28 cellular contexts compared by ENCODE assay signal in genomic region chr1:229973297-229973612, GRCh38.
"Had no signal": no experiment of that assay in that cellular context is flagged by ENCODE, and none has a peak within 500 bp of the region (broad histone marks: within the 10 kb centered on the region; RNA-seq: fewer than 3 reads in every experiment).

No MANE protein-coding gene starts in this region.

- H3K27ac ChIP-seq: ascending aorta, breast epithelium, cardiac muscle cell, colonic mucosa, dorsolateral prefrontal cortex, epithelial cell of prostate, esophagus squamous epithelium had no signal

- DNase-seq: activated CD4-positive, alpha-beta memory T cell treated with anti-CD3 and anti-CD28 coated beads, Interleukin-2, amount 10 ng/mL, durations not matched to agents 7 days and 5 days; activated CD4-positive, alpha-beta T cell treated with anti-CD3 and anti-CD28 coated beads for 1 hour; activated CD4-positive, alpha-beta T cell treated with anti-CD3 and anti-CD28 coated beads for 4 hours; activated CD4-positive, alpha-beta T cell treated with anti-CD3 and anti-CD28 coated beads, Interleukin-2, amount 10 ng/mL, durations not matched to agents 7 days and 5 days; activated CD4-positive, alpha-beta T cell treated with anti-CD3 and anti-CD28 coated beads, Interleukin-2, amount 50 U/mL, for 4 hours; activated CD8-positive, alpha-beta memory T cell treated with anti-CD3 and anti-CD28 coated beads, Interleukin-2, amount 50 U/mL, for 48 hours; activated gamma-delta T cell; activated naive CD4-positive, alpha-beta T cell; activated naive CD4-positive, alpha-beta T cell treated with anti-CD3 and anti-CD28 coated beads, Interleukin-2, amount 10 ng/mL, durations not matched to agents 7 days and 5 days; activated naive CD8-positive, alpha-beta T cell treated with anti-CD3 and anti-CD28 coated beads, Interleukin-2, amount 10 ng/mL, durations not matched to agents 7 days and 5 days; activated T-cell treated with anti-CD3 and anti-CD28 coated beads for 4 hours; activated T-cell treated with anti-CD3 and anti-CD28 coated beads, Interleukin-2, amount 50 U/mL, for 24 hours; activated T-cell treated with anti-CD3 and anti-CD28 coated beads, Interleukin-2, amount 50 U/mL, for 72 hours; central memory CD4-positive, alpha-beta T cell; cerebellar nuclear complex; colonic mucosa; dorsolateral prefrontal cortex; effector memory CD4-positive, alpha-beta T cell; esophagus squamous epithelium; head of caudate nucleus; T-helper 2 cell had no signal

- H3K9me3 Mint-ChIP-seq: activated CD4-positive, alpha-beta memory T cell treated with anti-CD3 and anti-CD28 coated beads, Interleukin-2, amount 10 ng/mL, durations not matched to agents 7 days and 5 days had no signal

- H3K36me3 Mint-ChIP-seq: activated naive CD4-positive, alpha-beta T cell treated with anti-CD3 and anti-CD28 coated beads, Interleukin-2, amount 10 ng/mL, durations not matched to agents 7 days and 5 days; activated naive CD8-positive, alpha-beta T cell treated with anti-CD3 and anti-CD28 coated beads, Interleukin-2, amount 10 ng/mL, durations not matched to agents 7 days and 5 days; brain had no signal

- H3K4me1 ChIP-seq: ascending aorta, breast epithelium, colonic mucosa, esophagus squamous epithelium had no signal

- H3K27me3 ChIP-seq: ascending aorta, breast epithelium, colonic mucosa, dorsolateral prefrontal cortex, esophagus squamous epithelium had no signal

- H3K27me3 Mint-ChIP-seq: dendritic cell treated with granulocyte-macrophage colony-stimulating factor and Interleukin-4, amounts not matched to agents 40 ng/mL and 50 ng/mL, for 4 days had no signal

- H3K4me3 ChIP-seq: ascending aorta, breast epithelium, cardiac muscle cell, colonic mucosa, dorsolateral prefrontal cortex, esophagus squamous epithelium had no signal

- H3K27ac Mint-ChIP-seq: activated CD4-positive, alpha-beta memory T cell treated with anti-CD3 and anti-CD28 coated beads, Interleukin-2, amount 10 ng/mL, durations not matched to agents 7 days and 5 days; activated CD4-positive, alpha-beta T cell treated with anti-CD3 and anti-CD28 coated beads, Interleukin-2, amount 10 ng/mL, durations not matched to agents 7 days and 5 days; activated naive CD4-positive, alpha-beta T cell treated with anti-CD3 and anti-CD28 coated beads, Interleukin-2, amount 10 ng/mL, durations not matched to agents 7 days and 5 days; activated naive CD4-positive, alpha-beta T cell treated with anti-CD3 and anti-CD28 coated beads, Interleukin-2, amount 50 U/mL, for 72 hours; activated naive CD8-positive, alpha-beta T cell treated with anti-CD3 and anti-CD28 coated beads, Interleukin-2, amount 10 ng/mL, durations not matched to agents 7 days and 5 days; activated T-cell treated with anti-CD3 and anti-CD28 coated beads, Interleukin-2, amount 50 U/mL, for 24 hours; activated T-cell treated with anti-CD3 and anti-CD28 coated beads, Interleukin-2, amount 50 U/mL, for 72 hours; brain; dendritic cell treated with granulocyte-macrophage colony-stimulating factor and Interleukin-4, amounts not matched to agents 40 ng/mL and 50 ng/mL, for 4 days had no signal

- H3K9me3 ChIP-seq: colonic mucosa had no signal

- ATAC-seq: activated naive CD4-positive, alpha-beta T cell treated with anti-CD3 and anti-CD28 coated beads, Interleukin-2, amount 50 U/mL, for 72 hours; activated T-cell treated with anti-CD3 and anti-CD28 coated beads, Interleukin-2, amount 50 U/mL, for 72 hours had no signal

- H3K4me3 Mint-ChIP-seq: activated CD4-positive, alpha-beta memory T cell treated with anti-CD3 and anti-CD28 coated beads, Interleukin-2, amount 10 ng/mL, durations not matched to agents 7 days and 5 days; activated CD4-positive, alpha-beta T cell treated with anti-CD3 and anti-CD28 coated beads, Interleukin-2, amount 10 ng/mL, durations not matched to agents 7 days and 5 days; activated naive CD4-positive, alpha-beta T cell treated with anti-CD3 and anti-CD28 coated beads, Interleukin-2, amount 10 ng/mL, durations not matched to agents 7 days and 5 days; activated naive CD8-positive, alpha-beta T cell treated with anti-CD3 and anti-CD28 coated beads, Interleukin-2, amount 10 ng/mL, durations not matched to agents 7 days and 5 days; activated T-cell treated with anti-CD3 and anti-CD28 coated beads, Interleukin-2, amount 50 U/mL, for 24 hours; activated T-cell treated with anti-CD3 and anti-CD28 coated beads, Interleukin-2, amount 50 U/mL, for 72 hours; brain; dendritic cell treated with granulocyte-macrophage colony-stimulating factor and Interleukin-4, amounts not matched to agents 40 ng/mL and 50 ng/mL, for 4 days had no signal

- H3K4me1 Mint-ChIP-seq: activated naive CD8-positive, alpha-beta T cell treated with anti-CD3 and anti-CD28 coated beads, Interleukin-2, amount 10 ng/mL, durations not matched to agents 7 days and 5 days; brain had no signal

- H3K36me3 ChIP-seq: ascending aorta, breast epithelium, cardiac muscle cell, colonic mucosa, esophagus squamous epithelium had no signal
